Comparison of ENCODE assay signal across 12 cellular contexts in the genomic region with DNA sequence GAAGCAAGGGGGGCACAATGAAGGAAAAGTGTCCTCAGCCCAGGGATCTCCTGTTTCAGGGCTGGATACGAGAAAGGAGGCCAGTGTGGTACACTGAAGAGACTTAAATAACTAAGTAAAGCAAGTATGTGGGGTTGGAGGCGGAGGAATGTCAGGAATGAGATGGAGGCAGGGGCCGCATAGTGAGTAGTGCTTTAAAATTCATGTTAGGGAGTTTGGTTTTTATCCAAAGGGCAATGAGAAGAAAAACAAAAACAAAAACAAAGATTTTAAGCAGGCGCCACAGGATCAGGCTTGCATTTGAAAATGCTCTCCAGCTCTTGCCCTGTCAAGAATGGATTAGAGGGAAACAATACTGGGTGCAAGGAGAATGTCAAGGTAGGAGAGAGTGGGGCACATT.
DNase-seq lines count a peak whose midpoint lies in the region; ATAC-seq, FAIRE-seq and TF ChIP-seq lines count a peak whose summit lies in the region.
"Had no signal": no experiment of that assay in that cellular context is flagged by ENCODE, and none has a peak within 500 bp of the region (broad histone marks: within the 10 kb centered on the region; RNA-seq: fewer than 3 reads in every experiment).

No MANE protein-coding gene starts in this region.

- H3K9me3 ChIP-seq in astrocyte (ENCODE audit: insufficient read depth, low read depth, low read length) (no peaks in the 10 kb centered on the region), tibial nerve (no peaks in the 10 kb centered on the region)
- H3K9me3 ChIP-seq: BLaER1 treated with 17β-estradiol and CSF1 and Interleukin-3, amounts not matched to agents 10 nM and 100 nM; colonic mucosa had no signal

- no peak overlapping the region for H3K4me3 ChIP-seq in astrocyte (ENCODE audit: insufficient read depth, low read depth, low read length)
- peak overlapping the region in 1 of 4 donors; percentile 34 for H3K4me3 ChIP-seq in tibial nerve
- H3K4me3 ChIP-seq: BLaER1 treated with 17β-estradiol and CSF1 and Interleukin-3, amounts not matched to agents 10 nM and 100 nM; colonic mucosa had no signal

- no peaks in the 10 kb centered on the region for H4K20me1 ChIP-seq in astrocyte (ENCODE audit: insufficient read depth, low read length)
- H4K20me1 ChIP-seq: BLaER1 treated with 17β-estradiol and CSF1 and Interleukin-3, amounts not matched to agents 10 nM and 100 nM had no signal

- peak overlapping the region; percentile 75 for H2AFZ ChIP-seq in astrocyte (ENCODE audit: low read depth, low read length)

- TF ChIP-seq POLR2A in tibial nerve (IDR thresholded peaks at IDR 0.05) = no peak

- peaks cover 37% of the 10 kb centered on the region for H3K4me1 Mint-ChIP-seq in astrocyte (ENCODE audit: low read depth, unreplicated experiment)
- no peaks in the 10 kb centered on the region for H3K4me1 Mint-ChIP-seq in activated CD4-positive, alpha-beta T cell treated with anti-CD3 and anti-CD28 coated beads, Interleukin-2, amount 10 ng/mL, durations not matched to agents 24 days and 14 days

- H3K9me3 Mint-ChIP-seq in astrocyte (ENCODE audit: unreplicated experiment) = no peaks in the 10 kb centered on the region
- no peaks in the 10 kb centered on the region for H3K9me3 Mint-ChIP-seq in activated CD4-positive, alpha-beta T cell treated with anti-CD3 and anti-CD28 coated beads, Interleukin-2, amount 10 ng/mL, durations not matched to agents 24 days and 14 days

- peak overlapping the region; percentile 91 for H3K27ac Mint-ChIP-seq in astrocyte (ENCODE audit: unreplicated experiment)
- no peak overlapping the region for H3K27ac Mint-ChIP-seq in activated CD4-positive, alpha-beta T cell treated with anti-CD3 and anti-CD28 coated beads, Interleukin-2, amount 10 ng/mL, durations not matched to agents 24 days and 14 days

- H3K4me1 ChIP-seq in astrocyte (ENCODE audit: insufficient read depth, low read length) (peaks cover 29% of the 10 kb centered on the region), tibial nerve (peaks cover 0 to 36% (median 10%) of the 10 kb centered on the region in 4 donors)
- H3K4me1 ChIP-seq: BLaER1 treated with 17β-estradiol and CSF1 and Interleukin-3, amounts not matched to agents 10 nM and 100 nM; colonic mucosa had no signal

- H3K27ac ChIP-seq in astrocyte (ENCODE audit: low read depth, low read length) (peak overlapping the region; percentile 36), tibial nerve (peak overlapping the region in 3 of 4 donors; percentile 14 to 85 (median 78))
- H3K27ac ChIP-seq: BLaER1 treated with 17β-estradiol and CSF1 and Interleukin-3, amounts not matched to agents 10 nM and 100 nM; colonic mucosa had no signal

- no peaks in the 10 kb centered on the region for H3K36me3 ChIP-seq in astrocyte (ENCODE audit: insufficient read depth, low read length)
- H3K36me3 ChIP-seq in tibial nerve = no peaks in the 10 kb centered on the region
- H3K36me3 ChIP-seq: BLaER1 treated with 17β-estradiol and CSF1 and Interleukin-3, amounts not matched to agents 10 nM and 100 nM; colonic mucosa had no signal

- H3K36me3 Mint-ChIP-seq in astrocyte (ENCODE audit: low read depth, unreplicated experiment) = peaks cover 2% of the 10 kb centered on the region
- no peaks in the 10 kb centered on the region for H3K36me3 Mint-ChIP-seq in activated CD4-positive, alpha-beta T cell treated with anti-CD3 and anti-CD28 coated beads, Interleukin-2, amount 10 ng/mL, durations not matched to agents 24 days and 14 days (ENCODE audit: low read depth)

- 18 to 36% methylated on average over 4 of the region's 4 CpGs for WGBS in tibial nerve, 2 donors

- no peak for TF ChIP-seq EP300 in tibial nerve (IDR thresholded peaks at IDR 0.05)

- H3K4me2 ChIP-seq in astrocyte (ENCODE audit: low read length) = peak overlapping the region; percentile 74
- H3K4me2 ChIP-seq: BLaER1 treated with 17β-estradiol and CSF1 and Interleukin-3, amounts not matched to agents 10 nM and 100 nM had no signal

- FAIRE-seq in astrocyte (lab: Jason Lieb, UNC) = peak; percentile 54
- FAIRE-seq: H54 had no signal

- intact Hi-C loops in activated CD4-positive, alpha-beta T cell treated with anti-CD3 and anti-CD28 coated beads, Interleukin-2, amount 10 ng/mL, durations not matched to agents 24 days and 14 days (cut with micrococcal nuclease) = no loop called here

- no peaks in the 10 kb centered on the region for H3K79me2 ChIP-seq in astrocyte (ENCODE audit: insufficient read depth, low read length)

- H3K9ac ChIP-seq in astrocyte (ENCODE audit: low read length) = peak overlapping the region; percentile 13
- H3K9ac ChIP-seq: BLaER1 treated with 17β-estradiol and CSF1 and Interleukin-3, amounts not matched to agents 10 nM and 100 nM had no signal

- H3K4me3 Mint-ChIP-seq in astrocyte (ENCODE audit: unreplicated experiment) = peak overlapping the region; percentile 42
- H3K4me3 Mint-ChIP-seq in activated CD4-positive, alpha-beta T cell treated with anti-CD3 and anti-CD28 coated beads, Interleukin-2, amount 10 ng/mL, durations not matched to agents 24 days and 14 days = no peak overlapping the region

- no peak for TF ChIP-seq CTCF in astrocyte (IDR thresholded peaks at IDR 0.05; ENCODE audit: insufficient read depth, low read depth, low read length)
- no peak for TF ChIP-seq CTCF in tibial nerve (IDR thresholded peaks at IDR 0.05)

- no peaks in the 10 kb centered on the region for H3K27me3 Mint-ChIP-seq in astrocyte (ENCODE audit: low read depth, unreplicated experiment)
- peaks cover 9% of the 10 kb centered on the region for H3K27me3 Mint-ChIP-seq in activated CD4-positive, alpha-beta T cell treated with anti-CD3 and anti-CD28 coated beads, Interleukin-2, amount 10 ng/mL, durations not matched to agents 24 days and 14 days

- H3K27me3 ChIP-seq in astrocyte (ENCODE audit: insufficient read depth, low read length) (no peaks in the 10 kb centered on the region), tibial nerve (no peaks in the 10 kb centered on the region)
- H3K27me3 ChIP-seq: BLaER1 treated with 17β-estradiol and CSF1 and Interleukin-3, amounts not matched to agents 10 nM and 100 nM; colonic mucosa had no signal

- DNase-seq in NCI-H510A treated with DMSO at 0.1 percent for 48 hours (lab: John Stamatoyannopoulos, UW) (peak; percentile 3), NCI-H510A (lab: John Stamatoyannopoulos, UW) (no peak), astrocyte (ENCODE audit: low read depth) (peak; percentile 75), islet precursor cell (peak; percentile 77), tibial nerve (ENCODE audit: low spot score in 2 of 2) (no peak), HuH-7.5 (ENCODE audit: low spot score) (no peak)
- no peak for DNase-seq in activated CD4-positive, alpha-beta T cell treated with anti-CD3 and anti-CD28 coated beads, Interleukin-2, amount 10 ng/mL, durations not matched to agents 24 days and 14 days
- DNase-seq: colonic mucosa, head of caudate nucleus had no signal

- no peak for ATAC-seq in HG02840 (IDR thresholded peaks at IDR 0.05; ENCODE audit: low FRiP score, unreplicated experiment)

Comparison
In these comparisons a context has a peak if more than half of its experiments do, and no peak if none do; other contexts are left out.
1. DNase-seq: peak in NCI-H510A treated with DMSO at 0.1 percent for 48 hours (single experiment), astrocyte (single experiment) and islet precursor cell (single experiment); none in NCI-H510A (single experiment), tibial nerve (0 of 2), HuH-7.5 (single experiment) and activated CD4-positive, alpha-beta T cell treated with anti-CD3 and anti-CD28 coated beads, Interleukin-2, amount 10 ng/mL, durations not matched to agents 24 days and 14 days (single experiment).